ENCODE assay signal across 1 cellular context in the genomic region with DNA sequence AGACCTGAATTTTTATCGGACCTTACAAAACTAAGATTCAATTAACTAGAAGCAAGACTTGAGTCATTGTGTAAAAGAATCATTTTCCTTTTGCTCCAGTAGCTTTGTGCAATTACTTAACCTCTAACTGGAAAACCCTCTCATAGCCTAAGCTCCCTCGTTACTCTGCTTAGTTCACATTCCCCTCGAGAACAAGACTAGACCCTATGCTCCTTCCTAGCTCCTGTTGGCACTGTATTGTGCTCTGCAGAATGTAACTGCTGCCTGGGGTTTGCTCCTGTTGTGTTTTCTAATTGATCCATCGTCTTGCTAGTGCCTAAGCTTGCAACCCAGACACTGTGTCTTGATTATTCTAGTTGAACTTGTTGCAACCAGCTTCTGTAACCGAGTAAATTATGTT.
TF ChIP-seq lines count a peak whose summit lies in the region.

No MANE protein-coding gene starts in this region.

TF ChIP-seq in GM23338, 12 proteins besides CTCF, POLR2A, EP300 and RAD21 (continued from another document):
- TF ChIP-seq, protein P1, sequence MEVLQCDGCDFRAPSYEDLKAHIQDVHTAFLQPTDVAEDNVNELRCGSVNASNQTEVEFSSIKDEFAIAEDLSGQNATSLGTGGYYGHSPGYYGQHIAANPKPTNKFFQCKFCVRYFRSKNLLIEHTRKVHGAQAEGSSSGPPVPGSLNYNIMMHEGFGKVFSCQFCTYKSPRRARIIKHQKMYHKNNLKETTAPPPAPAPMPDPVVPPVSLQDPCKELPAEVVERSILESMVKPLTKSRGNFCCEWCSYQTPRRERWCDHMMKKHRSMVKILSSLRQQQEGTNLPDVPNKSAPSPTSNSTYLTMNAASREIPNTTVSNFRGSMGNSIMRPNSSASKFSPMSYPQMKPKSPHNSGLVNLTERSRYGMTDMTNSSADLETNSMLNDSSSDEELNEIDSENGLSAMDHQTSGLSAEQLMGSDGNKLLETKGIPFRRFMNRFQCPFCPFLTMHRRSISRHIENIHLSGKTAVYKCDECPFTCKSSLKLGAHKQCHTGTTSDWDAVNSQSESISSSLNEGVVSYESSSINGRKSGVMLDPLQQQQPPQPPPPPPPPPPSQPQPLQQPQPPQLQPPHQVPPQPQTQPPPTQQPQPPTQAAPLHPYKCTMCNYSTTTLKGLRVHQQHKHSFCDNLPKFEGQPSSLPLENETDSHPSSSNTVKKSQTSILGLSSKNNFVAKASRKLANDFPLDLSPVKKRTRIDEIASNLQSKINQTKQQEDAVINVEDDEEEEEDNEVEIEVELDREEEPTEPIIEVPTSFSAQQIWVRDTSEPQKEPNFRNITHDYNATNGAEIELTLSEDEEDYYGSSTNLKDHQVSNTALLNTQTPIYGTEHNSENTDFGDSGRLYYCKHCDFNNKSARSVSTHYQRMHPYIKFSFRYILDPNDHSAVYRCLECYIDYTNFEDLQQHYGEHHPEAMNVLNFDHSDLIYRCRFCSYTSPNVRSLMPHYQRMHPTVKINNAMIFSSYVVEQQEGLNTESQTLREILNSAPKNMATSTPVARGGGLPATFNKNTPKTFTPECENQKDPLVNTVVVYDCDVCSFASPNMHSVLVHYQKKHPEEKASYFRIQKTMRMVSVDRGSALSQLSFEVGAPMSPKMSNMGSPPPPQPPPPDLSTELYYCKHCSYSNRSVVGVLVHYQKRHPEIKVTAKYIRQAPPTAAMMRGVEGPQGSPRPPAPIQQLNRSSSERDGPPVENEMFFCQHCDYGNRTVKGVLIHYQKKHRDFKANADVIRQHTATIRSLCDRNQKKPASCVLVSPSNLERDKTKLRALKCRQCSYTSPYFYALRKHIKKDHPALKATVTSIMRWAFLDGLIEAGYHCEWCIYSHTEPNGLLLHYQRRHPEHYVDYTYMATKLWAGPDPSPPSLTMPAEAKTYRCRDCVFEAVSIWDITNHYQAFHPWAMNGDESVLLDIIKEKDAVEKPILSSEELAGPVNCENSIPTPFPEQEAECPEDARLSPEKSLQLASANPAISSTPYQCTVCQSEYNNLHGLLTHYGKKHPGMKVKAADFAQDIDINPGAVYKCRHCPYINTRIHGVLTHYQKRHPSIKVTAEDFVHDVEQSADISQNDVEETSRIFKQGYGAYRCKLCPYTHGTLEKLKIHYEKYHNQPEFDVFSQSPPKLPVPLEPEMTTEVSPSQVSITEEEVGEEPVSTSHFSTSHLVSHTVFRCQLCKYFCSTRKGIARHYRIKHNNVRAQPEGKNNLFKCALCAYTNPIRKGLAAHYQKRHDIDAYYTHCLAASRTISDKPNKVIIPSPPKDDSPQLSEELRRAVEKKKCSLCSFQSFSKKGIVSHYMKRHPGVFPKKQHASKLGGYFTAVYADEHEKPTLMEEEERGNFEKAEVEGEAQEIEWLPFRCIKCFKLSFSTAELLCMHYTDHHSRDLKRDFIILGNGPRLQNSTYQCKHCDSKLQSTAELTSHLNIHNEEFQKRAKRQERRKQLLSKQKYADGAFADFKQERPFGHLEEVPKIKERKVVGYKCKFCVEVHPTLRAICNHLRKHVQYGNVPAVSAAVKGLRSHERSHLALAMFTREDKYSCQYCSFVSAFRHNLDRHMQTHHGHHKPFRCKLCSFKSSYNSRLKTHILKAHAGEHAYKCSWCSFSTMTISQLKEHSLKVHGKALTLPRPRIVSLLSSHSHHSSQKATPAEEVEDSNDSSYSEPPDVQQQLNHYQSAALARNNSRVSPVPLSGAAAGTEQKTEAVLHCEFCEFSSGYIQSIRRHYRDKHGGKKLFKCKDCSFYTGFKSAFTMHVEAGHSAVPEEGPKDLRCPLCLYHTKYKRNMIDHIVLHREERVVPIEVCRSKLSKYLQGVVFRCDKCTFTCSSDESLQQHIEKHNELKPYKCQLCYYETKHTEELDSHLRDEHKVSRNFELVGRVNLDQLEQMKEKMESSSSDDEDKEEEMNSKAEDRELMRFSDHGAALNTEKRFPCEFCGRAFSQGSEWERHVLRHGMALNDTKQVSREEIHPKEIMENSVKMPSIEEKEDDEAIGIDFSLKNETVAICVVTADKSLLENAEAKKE (CRISPR knock-in tag; IDR thresholded peaks at IDR 0.05), result no peak
- TF ChIP-seq EZH2phosphoT487 (IDR thresholded peaks at IDR 0.05; ENCODE audit: unreplicated experiment) (no peak), JUNB (IDR thresholded peaks at IDR 0.05; ENCODE audit: unreplicated experiment) (no peak), ZNF331 (CRISPR knock-in tag; IDR thresholded peaks at IDR 0.05; ENCODE audit: low read depth) (no peak), NANOG (IDR thresholded peaks at IDR 0.05; ENCODE audit: borderline replicate concordance) (no peak)
